Comparison of ENCODE assay signal across 8 cellular contexts in genomic region chr11:65817312-65817814, GRCh38. TPM values are rescaled to one million over a fixed set of nuclear protein-coding genes. Genes with fewer than 3 reads are reported as not detected.
DNase-seq lines count a peak whose midpoint lies in the region; ATAC-seq, FAIRE-seq and TF ChIP-seq lines count a peak whose summit lies in the region.

No MANE protein-coding gene starts in this region.

- peak overlapping the region; percentile 60; the same call in 1 of the 2 replicates for H3K9ac ChIP-seq in GM12878 (ENCODE audit: control insufficient read depth, insufficient read depth, low read length)

- H2AFZ ChIP-seq in GM12878 (ENCODE audit: control insufficient read depth, low read depth, low read length), result peak overlapping the region; percentile 97

- H4K20me1 ChIP-seq in GM12878 (ENCODE audit: control insufficient read depth, insufficient read depth), result no peaks in the 10 kb centered on the region

- TF ChIP-seq RAD21 in GM12878 (IDR thresholded peaks at IDR 0.05; ENCODE audit: insufficient read depth, low read depth, low read length), result no peak

- RAD21 ChIA-PET in GM12878 (lab: Charles Lee; ENCODE audit: unreplicated experiment), result interaction anchor here (0.7 to 5.4 kb wide), 18 partner anchors 10 to 178 kb away, joined by 3 to 91 read pairs (median 4); partner anchors contain the start of genes AP5B1, FIBP, KAT5 and OVOL1

- BruUV-seq in GM12878 (replicated peaks; lab: Mats Ljungman, UMichigan), result TSS peak; percentile 73

- peak overlapping the region; percentile 81 for H3K4me3 Mint-ChIP-seq in memory B cell

- H3K4me3 ChIP-seq in right atrium auricular region, result peak overlapping the region; percentile 52 to 66
- peak overlapping the region; percentile 65; the same call in 1 of the 2 replicates for H3K4me3 ChIP-seq in GM12878
- H3K4me3 ChIP-seq in vagina, result peak overlapping the region; percentile 54 to 79

- H3K36me3 Mint-ChIP-seq in memory B cell, result no peaks in the 10 kb centered on the region

- 20% methylated on average over 5 of the region's 5 CpGs for WGBS in GM12878 (ENCODE audit: insufficient coverage, insufficient replicate concordance, low lambda C conversion rate, missing lambda C conversion rate)

- peaks cover 1% of the 10 kb centered on the region for H3K27me3 Mint-ChIP-seq in memory B cell

- H3K36me3 ChIP-seq in right atrium auricular region (no peaks in the 10 kb centered on the region), GM12878 (ENCODE audit: control insufficient read depth in 2 of 2, insufficient read depth in 2 of 2, low read length in 1 of 2) (no peaks in the 10 kb centered on the region), vagina (no peaks in the 10 kb centered on the region)

- POLR2A ChIA-PET in GM12878 (lab: Charles Lee), result interaction anchor here (0.7 to 1.4 kb wide), 8 partner anchors 15 to 707 kb away, joined by 3 to 9 read pairs (median 4); partner anchors contain the start of gene AP5B1

- H3K27ac ChIP-seq in right atrium auricular region, result peak overlapping the region; percentile 66
- H3K27ac ChIP-seq in GM12878 (ENCODE audit: control insufficient read depth, insufficient read depth), result no peak overlapping the region
- peak overlapping the region; percentile 83 for H3K27ac ChIP-seq in vagina

- H3K9me3 ChIP-seq in right atrium auricular region (no peaks in the 10 kb centered on the region), GM12878 (replicated peaks; ENCODE audit: control insufficient read depth, insufficient read depth, low read length) (no peaks in the 10 kb centered on the region), vagina (no peaks in the 10 kb centered on the region)

- H3K4me2 ChIP-seq in GM12878 (ENCODE audit: control insufficient read depth, insufficient read depth), result peak overlapping the region; percentile 39

- DNase-seq in right atrium auricular region (ENCODE audit: low spot score), result no peak
- DNase-seq in left cardiac atrium, result no peak
- DNase-seq in GM12878 (ENCODE audit: low read depth, low spot score), result no peak
- DNase-seq in memory B cell (ENCODE audit: low spot score in 2 of 2), result no peak
- DNase-seq in vagina (ENCODE audit: extremely low spot score in 2 of 2), result no peak
- DNase-seq in GM20000 (ENCODE audit: low spot score), result no peak
- no peak for DNase-seq in NCI-H524 (lab: John Stamatoyannopoulos, UW)

- H3K79me2 ChIP-seq in GM12878 (ENCODE audit: control insufficient read depth, insufficient read depth, low read length), result no peaks in the 10 kb centered on the region

- in situ Hi-C loops in GM12878 (cut with MboI), result no loop called here

- intact Hi-C loops in left cardiac atrium (cut with DNase I) (loop anchor here (2.0 to 5.0 kb wide), 3 partner anchors 35 to 190 kb away; partner anchors contain the start of genes AP5B1 (in 1 of the 2) and KAT5 (in 1 of the 2)), GM12878 (cut with micrococcal nuclease; ENCODE audit: unreplicated experiment) (no loop called here), vagina (cut with DNase I) (loop anchor here (2.0 to 10.0 kb wide), 3 partner anchors 35 to 193 kb away; partner anchors contain the start of gene AP5B1)

- SMC1A ChIA-PET in GM12878 (lab: Charles Lee; ENCODE audit: uncharacterized antibody, unreplicated experiment), result interaction anchor here (0.6 to 5.3 kb wide), 16 partner anchors 12 to 276 kb away, joined by 3 to 41 read pairs (median 4); partner anchors contain the start of genes KAT5 and MUS81

- H3K27me3 ChIP-seq in right atrium auricular region (no peaks in the 10 kb centered on the region), GM12878 (replicated peaks in 1 of 2; ENCODE audit: control insufficient read depth in 2 of 2, insufficient read depth in 2 of 2, low read length in 1 of 2) (no peaks in the 10 kb centered on the region), vagina (no peaks in the 10 kb centered on the region)

- no peaks in the 10 kb centered on the region for H3K9me3 Mint-ChIP-seq in memory B cell

- no peak for TF ChIP-seq EP300 in GM12878 (IDR thresholded peaks at IDR 0.05; ENCODE audit: borderline replicate concordance in 1 of 2, control insufficient read depth in 1 of 2, low read depth in 2 of 2, low read length in 2 of 2)

- TF ChIP-seq POLR2A in GM12878 (IDR thresholded peaks at IDR 0.05; ENCODE audit: low read depth, low read length), result no peak
- TF ChIP-seq POLR2A in vagina (IDR thresholded peaks at IDR 0.05), result no peak

- CTCF ChIA-PET in GM12878 (lab: Yijun Ruan, JAX), result interaction anchor here (0.6 to 7.2 kb wide), 23 partner anchors 10 to 223 kb away, joined by 3 to 192 read pairs (median 5); partner anchors contain the start of genes AP5B1, CCDC85B, FIBP and KAT5

- peaks cover 3% of the 10 kb centered on the region for H3K4me1 Mint-ChIP-seq in memory B cell

- peak overlapping the region; percentile 78 for H3K27ac Mint-ChIP-seq in memory B cell

- ATAC-seq in left cardiac atrium (no peak), GM12878 (no peak), memory B cell (ENCODE audit: low read depth) (no peak), GM19351 (IDR thresholded peaks at IDR 0.05; ENCODE audit: unreplicated experiment) (no peak)

- TF ChIP-seq CTCF in right atrium auricular region (IDR thresholded peaks at IDR 0.05) (no peak), GM12878 (IDR thresholded peaks at IDR 0.05 in 2 of 3, conservative IDR thresholded peaks at IDR 0.05 in 1 of 3; ENCODE audit: control insufficient read depth in 2 of 3, extremely low read depth in 1 of 3, insufficient read depth in 1 of 3, low read depth in 3 of 3, low read length in 3 of 3) (no peak), vagina (IDR thresholded peaks at IDR 0.05) (no peak), GM20000 (IDR thresholded peaks at IDR 0.05; ENCODE audit: extremely low read depth, missing control alignments) (no peak)

- H3K4me1 ChIP-seq in right atrium auricular region (peaks cover 0 to 8% of the 10 kb centered on the region in 2 donors), GM12878 (ENCODE audit: control insufficient read depth, insufficient read depth, low read length) (peaks cover 3% of the 10 kb centered on the region; the same call in 1 of the 2 replicates), vagina (peaks cover 29% of the 10 kb centered on the region)

- FAIRE-seq in GM12878 (lab: Jason Lieb, UNC), result no peak

RNA-seq across cellular contexts. Expression of gene SNX32, which starts 16.4 kb away (rescaled TPM):
- total RNA-seq in right atrium auricular region (under 1 TPM; 0.20 to 0.37 TPM), left cardiac atrium (not detected), GM12878 (2014; rRNA removed) (0.11 and 0.54 TPM in 2 replicates), GM12878 (2014; rRNA removed; fragmentation: Illumina TruSeq; extraction: Trizol) (not detected in 2 replicates), GM12878 (2021) (0.16 and 0.41 TPM in 2 replicates), vagina (1.5 TPM)
- total RNA-seq in GM12878 (2013; cell fraction: nucleolus; rRNA removed), result 0.51 and 0.54 TPM in 2 replicates
- polyA plus RNA-seq in GM12878 (2011; ENCODE audit: low read depth), result 0.96 TPM
- polyA plus RNA-seq in GM12878 (2011; rRNA removed) (0.05 TPM in 1 of 2 replicates, not detected in the other), GM12878 (2014; fragmentation: Illumina TruSeq; extraction: Trizol) (0.21 TPM in 1 of 2 replicates, not detected in the other), GM12878 (2014; fragmentation: Nextera tagmentation; extraction: Ambion mirVana) (under 1 TPM; 0.04 to 0.06 TPM), GM12878 (2014; rRNA removed) (0.10 and 0.36 TPM in 2 replicates), GM12878 (2016; fragmentation: Nextera tagmentation; extraction: Ambion mirVana) (1 to 10 TPM in 1 of 2 experiments, under 1 TPM in 1; 0.67 to 1.5 TPM)
- polyA plus RNA-seq in GM12878 (2011; cell fraction: cytosol; rRNA removed), result 0.08 and 0.10 TPM in 2 replicates
- 0.57 and 0.93 TPM in 2 replicates for polyA plus RNA-seq in GM12878 (2011; cell fraction: nucleus; rRNA removed)
- 1.5 TPM in 2 replicates for polyA plus RNA-seq in GM12878 (2012)
- polyA minus RNA-seq in GM12878 (2011; rRNA and poly(A)+ RNA removed), result not detected in 2 replicates
- not detected in 2 replicates for polyA minus RNA-seq in GM12878 (2011; cell fraction: cytosol; rRNA and poly(A)+ RNA removed)
- polyA minus RNA-seq in GM12878 (2011; cell fraction: nucleus; rRNA and poly(A)+ RNA removed), result 0.19 and 0.24 TPM in 2 replicates

RNA-seq across cellular contexts. Expression of gene OVOL1, which starts 30.5 kb away (rescaled TPM):
- total RNA-seq in right atrium auricular region, result not detected
- not detected for total RNA-seq in left cardiac atrium
- total RNA-seq in GM12878 (2013; cell fraction: nucleolus; rRNA removed), result 1.3 and 2.3 TPM in 2 replicates
- 0.11 TPM in 1 of 2 replicates, not detected in the other for total RNA-seq in GM12878 (2014; rRNA removed)
- total RNA-seq in GM12878 (2014; rRNA removed; fragmentation: Illumina TruSeq; extraction: Trizol), result 0.04 TPM in 1 of 2 replicates, not detected in the other
- not detected in 2 replicates for total RNA-seq in GM12878 (2021)
- polyA plus RNA-seq in GM12878 (2011; ENCODE audit: low read depth), result not detected
- 0.48 and 0.96 TPM in 2 replicates for polyA plus RNA-seq in GM12878 (2011; rRNA removed)
- polyA plus RNA-seq in GM12878 (2011; cell fraction: cytosol; rRNA removed), result 1.3 and 1.5 TPM in 2 replicates
- 2.6 and 3.1 TPM in 2 replicates for polyA plus RNA-seq in GM12878 (2011; cell fraction: nucleus; rRNA removed)
- 0.09 and 0.27 TPM in 2 replicates for polyA plus RNA-seq in GM12878 (2012)
- not detected in 2 replicates for polyA plus RNA-seq in GM12878 (2014; fragmentation: Illumina TruSeq; extraction: Trizol)
- polyA plus RNA-seq in GM12878 (2014; fragmentation: Nextera tagmentation; extraction: Ambion mirVana), result not detected
- 0.04 and 0.09 TPM in 2 replicates for polyA plus RNA-seq in GM12878 (2014; rRNA removed)
- polyA plus RNA-seq in GM12878 (2016; fragmentation: Nextera tagmentation; extraction: Ambion mirVana), result not detected
- 1.2 and 2.4 TPM in 2 replicates for polyA minus RNA-seq in GM12878 (2011; rRNA and poly(A)+ RNA removed)
- 0.31 and 0.53 TPM in 2 replicates for polyA minus RNA-seq in GM12878 (2011; cell fraction: cytosol; rRNA and poly(A)+ RNA removed)
- 1.8 and 1.9 TPM in 2 replicates for polyA minus RNA-seq in GM12878 (2011; cell fraction: nucleus; rRNA and poly(A)+ RNA removed)
- 17.4 TPM for total RNA-seq in vagina

RNA-seq across cellular contexts. Expression of gene AP5B1, which starts 36.6 kb away (rescaled TPM):
- 10 to 100 TPM in 1 of 2 donors, 1 to 10 TPM in 1; 9.5 to 14.3 TPM for total RNA-seq in right atrium auricular region
- total RNA-seq in left cardiac atrium, result 10 to 100 TPM in 1 of 2 donors, 1 to 10 TPM in 1; 9.2 to 15.0 TPM
- total RNA-seq in GM12878 (2013; cell fraction: nucleolus; rRNA removed), result 20.5 and 23.5 TPM in 2 replicates
- 7.0 and 9.1 TPM in 2 replicates for total RNA-seq in GM12878 (2014; rRNA removed)
- total RNA-seq in GM12878 (2014; rRNA removed; fragmentation: Illumina TruSeq; extraction: Trizol), result 2.3 and 2.7 TPM in 2 replicates
- 12.2 and 13.1 TPM in 2 replicates for total RNA-seq in GM12878 (2021)
- 3.1 TPM for polyA plus RNA-seq in GM12878 (2011; ENCODE audit: low read depth)
- polyA plus RNA-seq in GM12878 (2011; rRNA removed), result 3.0 and 4.7 TPM in 2 replicates
- 7.1 and 9.5 TPM in 2 replicates for polyA plus RNA-seq in GM12878 (2011; cell fraction: cytosol; rRNA removed)
- 27.2 and 28.1 TPM in 2 replicates for polyA plus RNA-seq in GM12878 (2011; cell fraction: nucleus; rRNA removed)
- 5.8 and 5.9 TPM in 2 replicates for polyA plus RNA-seq in GM12878 (2012)
- 1.4 and 1.9 TPM in 2 replicates for polyA plus RNA-seq in GM12878 (2014; fragmentation: Illumina TruSeq; extraction: Trizol)
- under 1 TPM; 0.47 to 0.55 TPM for polyA plus RNA-seq in GM12878 (2014; fragmentation: Nextera tagmentation; extraction: Ambion mirVana)
- polyA plus RNA-seq in GM12878 (2014; rRNA removed), result 7.6 and 8.2 TPM in 2 replicates
- 1 to 10 TPM; 4.9 to 8.5 TPM for polyA plus RNA-seq in GM12878 (2016; fragmentation: Nextera tagmentation; extraction: Ambion mirVana)
- 7.8 and 15.0 TPM in 2 replicates for polyA minus RNA-seq in GM12878 (2011; rRNA and poly(A)+ RNA removed)
- 7.2 and 7.9 TPM in 2 replicates for polyA minus RNA-seq in GM12878 (2011; cell fraction: cytosol; rRNA and poly(A)+ RNA removed)
- 15.8 and 21.7 TPM in 2 replicates for polyA minus RNA-seq in GM12878 (2011; cell fraction: nucleus; rRNA and poly(A)+ RNA removed)
- total RNA-seq in vagina, result 16.5 TPM

RNA-seq across cellular contexts. Expression of gene CFL1, which starts 40.6 kb away (rescaled TPM):
- total RNA-seq in right atrium auricular region, result 100 to 1,000 TPM; 365 to 493 TPM
- 100 to 1,000 TPM; 439 to 554 TPM for total RNA-seq in left cardiac atrium
- 119 and 124 TPM in 2 replicates for total RNA-seq in GM12878 (2013; cell fraction: nucleolus; rRNA removed)
- 1,600 and 1,643 TPM in 2 replicates for total RNA-seq in GM12878 (2014; rRNA removed)
- total RNA-seq in GM12878 (2014; rRNA removed; fragmentation: Illumina TruSeq; extraction: Trizol), result 1,098 and 1,149 TPM in 2 replicates
- 1,426 and 1,431 TPM in 2 replicates for total RNA-seq in GM12878 (2021)
- 247 TPM for polyA plus RNA-seq in GM12878 (2011; ENCODE audit: low read depth)
- polyA plus RNA-seq in GM12878 (2011; rRNA removed), result 575 and 895 TPM in 2 replicates
- polyA plus RNA-seq in GM12878 (2011; cell fraction: cytosol; rRNA removed), result 1,927 and 2,763 TPM in 2 replicates
- 600 and 985 TPM in 2 replicates for polyA plus RNA-seq in GM12878 (2011; cell fraction: nucleus; rRNA removed)
- 689 and 822 TPM in 2 replicates for polyA plus RNA-seq in GM12878 (2012)
- polyA plus RNA-seq in GM12878 (2014; fragmentation: Illumina TruSeq; extraction: Trizol), result 1,149 and 1,571 TPM in 2 replicates
- 100 to 1,000 TPM; 164 to 462 TPM for polyA plus RNA-seq in GM12878 (2014; fragmentation: Nextera tagmentation; extraction: Ambion mirVana)
- polyA plus RNA-seq in GM12878 (2014; rRNA removed), result 1,518 and 1,569 TPM in 2 replicates
- 1,000 to 10,000 TPM; 2,798 to 2,994 TPM for polyA plus RNA-seq in GM12878 (2016; fragmentation: Nextera tagmentation; extraction: Ambion mirVana)
- polyA minus RNA-seq in GM12878 (2011; rRNA and poly(A)+ RNA removed), result 1,157 and 1,210 TPM in 2 replicates
- polyA minus RNA-seq in GM12878 (2011; cell fraction: cytosol; rRNA and poly(A)+ RNA removed), result 404 and 512 TPM in 2 replicates
- 202 and 320 TPM in 2 replicates for polyA minus RNA-seq in GM12878 (2011; cell fraction: nucleus; rRNA and poly(A)+ RNA removed)
- total RNA-seq in vagina, result 589 TPM

RNA-seq across cellular contexts. Expression of gene MUS81, which starts 42.9 kb away (rescaled TPM):
- 10 to 100 TPM; 23.4 to 26.3 TPM for total RNA-seq in right atrium auricular region
- total RNA-seq in left cardiac atrium, result 10 to 100 TPM; 36.1 to 37.6 TPM
- 82.3 and 89.8 TPM in 2 replicates for total RNA-seq in GM12878 (2013; cell fraction: nucleolus; rRNA removed)
- 59.1 and 67.7 TPM in 2 replicates for total RNA-seq in GM12878 (2014; rRNA removed)
- total RNA-seq in GM12878 (2014; rRNA removed; fragmentation: Illumina TruSeq; extraction: Trizol), result 32.4 and 33.0 TPM in 2 replicates
- 68.5 and 76.1 TPM in 2 replicates for total RNA-seq in GM12878 (2021)
- 30.8 TPM for polyA plus RNA-seq in GM12878 (2011; ENCODE audit: low read depth)
- 28.8 and 39.3 TPM in 2 replicates for polyA plus RNA-seq in GM12878 (2011; rRNA removed)
- polyA plus RNA-seq in GM12878 (2011; cell fraction: cytosol; rRNA removed), result 28.2 and 51.3 TPM in 2 replicates
- polyA plus RNA-seq in GM12878 (2011; cell fraction: nucleus; rRNA removed), result 432 and 473 TPM in 2 replicates
- 50.1 and 67.1 TPM in 2 replicates for polyA plus RNA-seq in GM12878 (2012)
- polyA plus RNA-seq in GM12878 (2014; fragmentation: Illumina TruSeq; extraction: Trizol), result 10.7 and 31.9 TPM in 2 replicates
- 10 to 100 TPM; 11.8 to 22.9 TPM for polyA plus RNA-seq in GM12878 (2014; fragmentation: Nextera tagmentation; extraction: Ambion mirVana)
- polyA plus RNA-seq in GM12878 (2014; rRNA removed), result 70.7 and 81.2 TPM in 2 replicates
- 10 to 100 TPM; 57.6 to 65.1 TPM for polyA plus RNA-seq in GM12878 (2016; fragmentation: Nextera tagmentation; extraction: Ambion mirVana)
- polyA minus RNA-seq in GM12878 (2011; rRNA and poly(A)+ RNA removed), result 17.4 and 36.6 TPM in 2 replicates
- polyA minus RNA-seq in GM12878 (2011; cell fraction: cytosol; rRNA and poly(A)+ RNA removed), result 15.3 and 20.6 TPM in 2 replicates
- 98.3 and 150 TPM in 2 replicates for polyA minus RNA-seq in GM12878 (2011; cell fraction: nucleus; rRNA and poly(A)+ RNA removed)
- total RNA-seq in vagina, result 48.9 TPM
